In genomic region chr9:133377721-133378216, GRCh38 we compare ENCODE assay signal across 14 cellular contexts. TPM values are rescaled to one million over a fixed set of nuclear protein-coding genes. Genes with fewer than 3 reads are reported as not detected.
DNase-seq lines count a peak whose midpoint lies in the region; ATAC-seq, FAIRE-seq and TF ChIP-seq lines count a peak whose summit lies in the region.
"Had no signal": no experiment of that assay in that cellular context is flagged by ENCODE, and none has a peak within 500 bp of the region (broad histone marks: within the 10 kb centered on the region; RNA-seq: fewer than 3 reads in every experiment).

No MANE protein-coding gene starts in this region.

- ATAC-seq in K562 (no peak), left ventricle myocardium superior (no peak)

- no peak overlapping the region for H3K23ac ChIP-seq in neuronal stem cell (ENCODE audit: low read depth, low read length, poor library complexity)

- no peak overlapping the region for H3K18ac ChIP-seq in neuronal stem cell (ENCODE audit: low read length)

- TF ChIP-seq EP300 in K562 (IDR thresholded peaks at IDR 0.05; ENCODE audit: low read length) = no peak

- no peak overlapping the region for H2BK15ac ChIP-seq in neuronal stem cell (ENCODE audit: low read length)

- no peak overlapping the region for H4K91ac ChIP-seq in neuronal stem cell (ENCODE audit: low read depth, low read length, poor library complexity)

- peaks cover 39% of the 10 kb centered on the region for H3K79me2 ChIP-seq in K562 (ENCODE audit: control insufficient read depth, insufficient read depth, low read length)

- intact Hi-C loops in K562 (cut with micrococcal nuclease) = no loop called here
- intact Hi-C loops in left ventricle myocardium superior (cut with micrococcal nuclease) = no loop called here

- no peak overlapping the region for H4K8ac ChIP-seq in neuronal stem cell (ENCODE audit: low read depth, low read length)

- H2BK120ac ChIP-seq in neuronal stem cell (ENCODE audit: low read depth, low read length) = no peak overlapping the region

- no peak overlapping the region for H2BK12ac ChIP-seq in neuronal stem cell (ENCODE audit: low read length)

- H3K79me1 ChIP-seq in neuronal stem cell (ENCODE audit: low read depth, low read length) = peaks cover 2% of the 10 kb centered on the region

- H3K9me3 ChIP-seq in MG63 (no peaks in the 10 kb centered on the region), K562 (replicated peaks; ENCODE audit: control insufficient read depth, insufficient read depth, low read depth, low read length) (no peaks in the 10 kb centered on the region), neuronal stem cell (replicated peaks in 1 of 2; ENCODE audit: control insufficient read depth in 2 of 2, insufficient read depth in 1 of 2, low read depth in 1 of 2, low read length in 2 of 2) (peaks cover 3 to 10% of the 10 kb centered on the region in 2 donors)
- H3K9me3 ChIP-seq: ascending aorta, Caco-2 had no signal

- POLR2A ChIA-PET in K562 (lab: Yijun Ruan, JAX) = interaction anchor here (0.6 to 8.3 kb wide), 8 partner anchors 9 to 83 kb away, joined by 3 to 81 read pairs (median 6); no protein-coding TSS in a partner anchor

- peak; percentile 84 for FAIRE-seq in K562 (lab: Jason Lieb, UNC)

- H3K4ac ChIP-seq in neuronal stem cell (ENCODE audit: low read length) = no peak overlapping the region

- H4K20me1 ChIP-seq in K562 (replicated peaks; ENCODE audit: control insufficient read depth, insufficient read depth, low read length) = peaks cover 10% of the 10 kb centered on the region

- TF ChIP-seq RAD21 in K562 (CRISPR knock-in tag; conservative IDR thresholded peaks at IDR 0.05 in 1 of 2, IDR thresholded peaks at IDR 0.05 in 1 of 2) = no peak

- no peak overlapping the region for H2AFZ ChIP-seq in K562 (ENCODE audit: low read depth, low read length)
- H2AFZ ChIP-seq in neuronal stem cell (ENCODE audit: low read length) = peak overlapping the region; percentile 7
- H2AFZ ChIP-seq: parathyroid adenoma had no signal

- H2BK5ac ChIP-seq in neuronal stem cell (ENCODE audit: low read length) = no peak overlapping the region

- CTCF ChIA-PET in K562 (lab: Yijun Ruan, JAX; ENCODE audit: low intra/inter-chr PET ratio) = interaction anchor here (0.7 kb wide), 1 partner anchor 109 kb away, joined by 3 read pairs; no protein-coding TSS in a partner anchor

- H2AK5ac ChIP-seq in neuronal stem cell (ENCODE audit: low read depth, low read length) = no peak overlapping the region

- H3K4me3 ChIP-seq in MG63 (no peak overlapping the region), K562 (no peak overlapping the region), neuronal stem cell (ENCODE audit: low read length in 2 of 2) (no peak overlapping the region)
- H3K4me3 ChIP-seq: ascending aorta had no signal

- peak overlapping the region; percentile 23; the same call in 1 of the 2 replicates for H3K4me2 ChIP-seq in K562 (ENCODE audit: insufficient read depth, low read length)
- H3K4me2 ChIP-seq in neuronal stem cell (ENCODE audit: insufficient read depth, low read length, poor library complexity, severe bottlenecking) = no peak overlapping the region

- H3K9ac ChIP-seq in K562 (ENCODE audit: insufficient read depth in 1 of 2, low read depth in 2 of 2, low read length in 2 of 2) (no peak overlapping the region; a peak in 1 of 4 replicates), neuronal stem cell (ENCODE audit: low read depth, low read length, poor library complexity) (no peak overlapping the region)
- H3K9ac ChIP-seq: parathyroid adenoma had no signal

- WGBS in K562 (ENCODE audit: insufficient coverage, low coverage, missing lambda C conversion rate) = 30% methylated on average over 6 of the region's 6 CpGs
- WGBS in neuronal stem cell (ENCODE audit: extremely low coverage in 2 of 2, insufficient read length in 2 of 2, insufficient replicate concordance in 1 of 2), 2 donors = no CpG with 5 or more reads among the region's 6 CpGs

- H3K36me3 ChIP-seq in MG63 (peaks cover 11% of the 10 kb centered on the region), K562 (ENCODE audit: control insufficient read depth, insufficient read depth, low read length) (peaks cover 14% of the 10 kb centered on the region), neuronal stem cell (replicated peaks in 1 of 2; ENCODE audit: control insufficient read depth in 2 of 2, insufficient read depth in 2 of 2, low read length in 2 of 2) (peaks cover 5 to 14% of the 10 kb centered on the region in 2 donors)

- no peaks in the 10 kb centered on the region for H3K9me1 ChIP-seq in K562 (ENCODE audit: control insufficient read depth, insufficient read depth, low read length)

- in situ Hi-C loops in K562 (cut with MboI) = no loop called here

- BruUV-seq in K562 (replicated peaks; lab: Mats Ljungman, UMichigan) = no TSS peak

- H3K14ac ChIP-seq in neuronal stem cell (ENCODE audit: low read length) = no peak overlapping the region

- no peak for TF ChIP-seq CTCF in K562 (IDR thresholded peaks at IDR 0.05 in 2 of 3, conservative IDR thresholded peaks at IDR 0.05 in 1 of 3; ENCODE audit: insufficient read depth in 2 of 3, low read depth in 1 of 3, low read length in 3 of 3)

- H3K27ac ChIP-seq in K562 (ENCODE audit: extremely low read depth, low read depth, low read length) (no peak overlapping the region), neuronal stem cell (replicated peaks; ENCODE audit: low read length) (no peak overlapping the region)
- H3K27ac ChIP-seq: ascending aorta, parathyroid adenoma had no signal

- H3K4me1 ChIP-seq in K562 (replicated peaks in 1 of 2; ENCODE audit: control insufficient read depth in 2 of 2, insufficient read depth in 2 of 2, low read length in 2 of 2) = peaks cover 22 to 35% of the 10 kb centered on the region in 2 experiments; a peak in 4 of 5 replicates
- peaks cover 2 to 7% of the 10 kb centered on the region in 2 donors for H3K4me1 ChIP-seq in neuronal stem cell (ENCODE audit: control insufficient read depth in 2 of 2, insufficient read depth in 1 of 2, low read depth in 1 of 2, low read length in 2 of 2)
- H3K4me1 ChIP-seq: parathyroid adenoma had no signal

- DNase-seq in GM04504 (ENCODE audit: low read depth) (peak; percentile 77), MG63 (peak; percentile 38), K562 (ENCODE audit: extremely low read depth in 1 of 4, low spot score in 3 of 4) (peak in 1 of 4 experiments; percentile 70), neuronal stem cell (ENCODE audit: low spot score) (no peak), SHP77 (lab: John Stamatoyannopoulos, UW) (no peak), T-helper 2 cell (no peak), left ventricle myocardium superior (no peak)
- DNase-seq: activated T-cell treated with anti-CD3 and anti-CD28 coated beads for 4 hours, Caco-2, endodermal cell, KBM-7, SHP77 treated with DMSO at 0.1 percent for 48 hours had no signal

- TF ChIP-seq POLR2A in K562 (conservative IDR thresholded peaks at IDR 0.05) = no peak

- H3K27me3 ChIP-seq in MG63 (no peaks in the 10 kb centered on the region), K562 (ENCODE audit: control insufficient read depth in 2 of 2, insufficient read depth in 2 of 2, low read length in 2 of 2) (no peaks in the 10 kb centered on the region; a peak in 1 of 5 replicates), neuronal stem cell (ENCODE audit: control insufficient read depth in 3 of 3, insufficient read depth in 3 of 3, low read depth in 1 of 3, low read length in 3 of 3) (peaks cover 0 to 4% (median 0%) of the 10 kb centered on the region in 3 experiments)
- H3K27me3 ChIP-seq: ascending aorta had no signal

RNA-seq across cellular contexts. Expression of gene STKLD1, which starts 1.6 kb away (rescaled TPM):
- not detected in 2 replicates for total RNA-seq in MG63 (2014; rRNA removed; shearing (Covaris generic); ENCODE audit: low replicate concordance)
- total RNA-seq in K562 (2011; cell fraction: chromatin; rRNA removed; ENCODE audit: low replicate concordance) = 1.6 and 2.8 TPM in 2 replicates
- 0.50 and 0.92 TPM in 2 replicates for total RNA-seq in K562 (2011; cell fraction: nucleolus; rRNA removed)
- 0.69 and 1.3 TPM in 2 replicates for total RNA-seq in K562 (2011; cell fraction: nucleoplasm; rRNA removed)
- total RNA-seq in K562 (2014; rRNA removed) (0.53 TPM in 1 of 2 replicates, not detected in the other), K562 (2014; rRNA removed; fragmentation: Illumina TruSeq; extraction: Trizol) (0.19 and 0.36 TPM in 2 replicates), K562 (2015; rRNA removed; fragmentation: Illumina TruSeq; extraction: Trizol) (0.26 and 0.65 TPM in 2 replicates), K562 (2021) (0.20 and 0.33 TPM in 2 replicates), left ventricle myocardium superior (0.17 TPM)
- polyA plus RNA-seq in K562 (2011; rRNA removed) (0.60 and 1.2 TPM in 2 replicates), K562 (2014; fragmentation: Illumina TruSeq; extraction: Trizol) (0.25 and 1.0 TPM in 2 replicates), K562 (2014; fragmentation: Nextera tagmentation; extraction: Ambion mirVana) (under 1 TPM in 1 of 2 experiments, not detected in 1; 0.10 TPM), K562 (2014; rRNA removed) (0.13 and 0.61 TPM in 2 replicates)
- polyA plus RNA-seq in K562 (2011; cell fraction: cytosol; rRNA removed) = 0.60 and 0.85 TPM in 2 replicates
- polyA plus RNA-seq in K562 (2011; cell fraction: nucleus; rRNA removed) = 0.60 and 0.86 TPM in 2 replicates
- polyA plus RNA-seq in K562 (2012) = 0.82 and 1.7 TPM in 2 replicates
- polyA minus RNA-seq in K562 (2011; rRNA and poly(A)+ RNA removed) = 0.39 and 0.81 TPM in 2 replicates
- polyA minus RNA-seq in K562 (2011; cell fraction: cytosol; rRNA and poly(A)+ RNA removed) = 0.86 TPM in 1 of 2 replicates, not detected in the other
- polyA minus RNA-seq in K562 (2011; cell fraction: nucleus; rRNA and poly(A)+ RNA removed) = 0.27 and 0.44 TPM in 2 replicates
- polyA plus RNA-seq in neuronal stem cell (2013, experiment 1 of 2) = 1.9 TPM
- 1.6 TPM for polyA plus RNA-seq in neuronal stem cell (2013, experiment 2 of 2)
- total RNA-seq: ascending aorta had no signal

RNA-seq across cellular contexts. Expression of gene SURF4, which starts 1.9 kb away (rescaled TPM):
- 301 and 417 TPM in 2 replicates for total RNA-seq in MG63 (2014; rRNA removed; shearing (Covaris generic); ENCODE audit: low replicate concordance)
- 165 and 371 TPM in 2 replicates for total RNA-seq in K562 (2011; cell fraction: chromatin; rRNA removed; ENCODE audit: low replicate concordance)
- 360 and 416 TPM in 2 replicates for total RNA-seq in K562 (2011; cell fraction: nucleolus; rRNA removed)
- 387 and 460 TPM in 2 replicates for total RNA-seq in K562 (2011; cell fraction: nucleoplasm; rRNA removed)
- total RNA-seq in K562 (2014; rRNA removed) (158 and 200 TPM in 2 replicates), K562 (2014; rRNA removed; fragmentation: Illumina TruSeq; extraction: Trizol) (110 and 137 TPM in 2 replicates), K562 (2015; rRNA removed; fragmentation: Illumina TruSeq; extraction: Trizol) (128 and 130 TPM in 2 replicates), K562 (2021) (175 and 181 TPM in 2 replicates), left ventricle myocardium superior (66.5 TPM)
- polyA plus RNA-seq in K562 (2011; rRNA removed) (174 and 176 TPM in 2 replicates), K562 (2014; fragmentation: Illumina TruSeq; extraction: Trizol) (144 and 148 TPM in 2 replicates), K562 (2014; fragmentation: Nextera tagmentation; extraction: Ambion mirVana) (10 to 100 TPM in 1 of 2 experiments, 1 to 10 TPM in 1; 8.4 to 13.5 TPM), K562 (2014; rRNA removed) (116 and 147 TPM in 2 replicates)
- 241 and 245 TPM in 2 replicates for polyA plus RNA-seq in K562 (2011; cell fraction: cytosol; rRNA removed)
- polyA plus RNA-seq in K562 (2011; cell fraction: nucleus; rRNA removed) = 131 and 161 TPM in 2 replicates
- 137 and 203 TPM in 2 replicates for polyA plus RNA-seq in K562 (2012)
- polyA minus RNA-seq in K562 (2011; rRNA and poly(A)+ RNA removed) = 117 and 140 TPM in 2 replicates
- 116 and 143 TPM in 2 replicates for polyA minus RNA-seq in K562 (2011; cell fraction: cytosol; rRNA and poly(A)+ RNA removed)
- 25.7 and 40.3 TPM in 2 replicates for polyA minus RNA-seq in K562 (2011; cell fraction: nucleus; rRNA and poly(A)+ RNA removed)
- 107 TPM for polyA plus RNA-seq in neuronal stem cell (2013, experiment 1 of 2)
- polyA plus RNA-seq in neuronal stem cell (2013, experiment 2 of 2) = 106 TPM

RNA-seq across cellular contexts. Expression of gene SURF2, which starts 21.4 kb away (rescaled TPM):
- 28.5 and 47.2 TPM in 2 replicates for total RNA-seq in MG63 (2014; rRNA removed; shearing (Covaris generic); ENCODE audit: low replicate concordance)
- total RNA-seq in K562 (2011; cell fraction: chromatin; rRNA removed; ENCODE audit: low replicate concordance) = 2.1 and 4.8 TPM in 2 replicates
- 5.7 and 6.1 TPM in 2 replicates for total RNA-seq in K562 (2011; cell fraction: nucleolus; rRNA removed)
- 3.4 and 7.6 TPM in 2 replicates for total RNA-seq in K562 (2011; cell fraction: nucleoplasm; rRNA removed)
- total RNA-seq in K562 (2014; rRNA removed) = 82.5 and 83.0 TPM in 2 replicates
- 18.6 and 19.8 TPM in 2 replicates for total RNA-seq in K562 (2014; rRNA removed; fragmentation: Illumina TruSeq; extraction: Trizol)
- 37.0 and 37.3 TPM in 2 replicates for total RNA-seq in K562 (2015; rRNA removed; fragmentation: Illumina TruSeq; extraction: Trizol)
- 38.3 and 43.3 TPM in 2 replicates for total RNA-seq in K562 (2021)
- 7.3 and 9.7 TPM in 2 replicates for polyA plus RNA-seq in K562 (2011; rRNA removed)
- polyA plus RNA-seq in K562 (2011; cell fraction: cytosol; rRNA removed) = 11.8 and 44.2 TPM in 2 replicates
- 6.8 and 14.0 TPM in 2 replicates for polyA plus RNA-seq in K562 (2011; cell fraction: nucleus; rRNA removed)
- 30.9 and 47.7 TPM in 2 replicates for polyA plus RNA-seq in K562 (2012)
- polyA plus RNA-seq in K562 (2014; fragmentation: Illumina TruSeq; extraction: Trizol) = 21.3 and 32.2 TPM in 2 replicates
- 10 to 100 TPM in 1 of 2 experiments, 1 to 10 TPM in 1; 5.5 to 10.2 TPM for polyA plus RNA-seq in K562 (2014; fragmentation: Nextera tagmentation; extraction: Ambion mirVana)
- 52.4 and 58.9 TPM in 2 replicates for polyA plus RNA-seq in K562 (2014; rRNA removed)
- 7.6 TPM in 2 replicates for polyA minus RNA-seq in K562 (2011; rRNA and poly(A)+ RNA removed)
- polyA minus RNA-seq in K562 (2011; cell fraction: cytosol; rRNA and poly(A)+ RNA removed) = 10.3 and 16.3 TPM in 2 replicates
- polyA minus RNA-seq in K562 (2011; cell fraction: nucleus; rRNA and poly(A)+ RNA removed) = 4.1 and 4.2 TPM in 2 replicates
- polyA plus RNA-seq in neuronal stem cell (2013, experiment 1 of 2) = 22.0 TPM
- polyA plus RNA-seq in neuronal stem cell (2013, experiment 2 of 2) = 22.0 TPM
- total RNA-seq in left ventricle myocardium superior = 14.5 TPM

RNA-seq across cellular contexts. Expression of gene SURF1, which starts 21.5 kb away (rescaled TPM):
- total RNA-seq in MG63 (2014; rRNA removed; shearing (Covaris generic); ENCODE audit: low replicate concordance) = 37.4 and 48.4 TPM in 2 replicates
- total RNA-seq in K562 (2011; cell fraction: chromatin; rRNA removed; ENCODE audit: low replicate concordance) = 14.8 and 38.0 TPM in 2 replicates
- 35.1 and 38.5 TPM in 2 replicates for total RNA-seq in K562 (2011; cell fraction: nucleolus; rRNA removed)
- 27.0 and 30.6 TPM in 2 replicates for total RNA-seq in K562 (2011; cell fraction: nucleoplasm; rRNA removed)
- total RNA-seq in K562 (2014; rRNA removed) (17.9 and 20.8 TPM in 2 replicates), K562 (2014; rRNA removed; fragmentation: Illumina TruSeq; extraction: Trizol) (20.9 and 21.2 TPM in 2 replicates), K562 (2015; rRNA removed; fragmentation: Illumina TruSeq; extraction: Trizol) (15.5 and 16.6 TPM in 2 replicates), K562 (2021) (26.7 and 26.8 TPM in 2 replicates), left ventricle myocardium superior (64.3 TPM)
- polyA plus RNA-seq in K562 (2011; rRNA removed) (28.6 and 29.8 TPM in 2 replicates), K562 (2014; fragmentation: Illumina TruSeq; extraction: Trizol) (19.1 and 22.2 TPM in 2 replicates), K562 (2014; fragmentation: Nextera tagmentation; extraction: Ambion mirVana) (10 to 100 TPM; 16.1 to 16.3 TPM), K562 (2014; rRNA removed) (30.4 and 31.3 TPM in 2 replicates)
- polyA plus RNA-seq in K562 (2011; cell fraction: cytosol; rRNA removed) = 20.7 and 21.2 TPM in 2 replicates
- polyA plus RNA-seq in K562 (2011; cell fraction: nucleus; rRNA removed) = 52.8 and 56.6 TPM in 2 replicates
- 23.6 and 38.1 TPM in 2 replicates for polyA plus RNA-seq in K562 (2012)
- polyA minus RNA-seq in K562 (2011; rRNA and poly(A)+ RNA removed) = 10.4 and 13.1 TPM in 2 replicates
- polyA minus RNA-seq in K562 (2011; cell fraction: cytosol; rRNA and poly(A)+ RNA removed) = 6.1 and 6.4 TPM in 2 replicates
- 7.0 and 9.7 TPM in 2 replicates for polyA minus RNA-seq in K562 (2011; cell fraction: nucleus; rRNA and poly(A)+ RNA removed)
- polyA plus RNA-seq in neuronal stem cell (2013, experiment 1 of 2) = 34.2 TPM
- polyA plus RNA-seq in neuronal stem cell (2013, experiment 2 of 2) = 33.7 TPM

RNA-seq across cellular contexts. Expression of gene RPL7A, which starts 29.8 kb away (rescaled TPM):
- 2,766 and 2,991 TPM in 2 replicates for total RNA-seq in MG63 (2014; rRNA removed; shearing (Covaris generic); ENCODE audit: low replicate concordance)
- 435 and 818 TPM in 2 replicates for total RNA-seq in K562 (2011; cell fraction: chromatin; rRNA removed; ENCODE audit: low replicate concordance)
- total RNA-seq in K562 (2011; cell fraction: nucleolus; rRNA removed) = 981 and 1,003 TPM in 2 replicates
- total RNA-seq in K562 (2011; cell fraction: nucleoplasm; rRNA removed) = 983 and 1,497 TPM in 2 replicates
- total RNA-seq in K562 (2014; rRNA removed) (2,031 and 2,305 TPM in 2 replicates), K562 (2014; rRNA removed; fragmentation: Illumina TruSeq; extraction: Trizol) (2,847 and 3,141 TPM in 2 replicates), K562 (2015; rRNA removed; fragmentation: Illumina TruSeq; extraction: Trizol) (3,167 and 3,195 TPM in 2 replicates), K562 (2021) (2,893 and 3,009 TPM in 2 replicates), left ventricle myocardium superior (898 TPM)
- polyA plus RNA-seq in K562 (2011; rRNA removed) (2,555 and 3,221 TPM in 2 replicates), K562 (2014; fragmentation: Illumina TruSeq; extraction: Trizol) (3,627 and 3,760 TPM in 2 replicates), K562 (2014; fragmentation: Nextera tagmentation; extraction: Ambion mirVana) (1,000 to 10,000 TPM; 1,935 to 2,418 TPM), K562 (2014; rRNA removed) (2,051 and 2,652 TPM in 2 replicates)
- polyA plus RNA-seq in K562 (2011; cell fraction: cytosol; rRNA removed) = 2,594 and 3,399 TPM in 2 replicates
- polyA plus RNA-seq in K562 (2011; cell fraction: nucleus; rRNA removed) = 1,411 and 1,919 TPM in 2 replicates
- 2,443 and 5,674 TPM in 2 replicates for polyA plus RNA-seq in K562 (2012)
- polyA minus RNA-seq in K562 (2011; rRNA and poly(A)+ RNA removed) = 2,918 and 2,983 TPM in 2 replicates
- polyA minus RNA-seq in K562 (2011; cell fraction: cytosol; rRNA and poly(A)+ RNA removed) = 1,280 and 1,366 TPM in 2 replicates
- polyA minus RNA-seq in K562 (2011; cell fraction: nucleus; rRNA and poly(A)+ RNA removed) = 400 and 734 TPM in 2 replicates
- 3,338 TPM for polyA plus RNA-seq in neuronal stem cell (2013, experiment 1 of 2)
- 3,301 TPM for polyA plus RNA-seq in neuronal stem cell (2013, experiment 2 of 2)

Comparison
In these comparisons a context has a peak if more than half of its experiments do, and no peak if none do; other contexts are left out.
1. DNase-seq: peak in GM04504 (single experiment) and MG63 (single experiment); none in neuronal stem cell (single experiment), SHP77 (0 of 2), T-helper 2 cell (0 of 5) and left ventricle myocardium superior (single experiment).